In genomic region chr15:58308742-58309355, GRCh38 we compare ENCODE assay signal across 25 cellular contexts.
DNase-seq lines count a peak whose midpoint lies in the region; ATAC-seq and TF ChIP-seq lines count a peak whose summit lies in the region.
"Had no signal": no experiment of that assay in that cellular context is flagged by ENCODE, and none has a peak within 500 bp of the region (broad histone marks: within the 10 kb centered on the region; RNA-seq: fewer than 3 reads in every experiment).

No MANE protein-coding gene starts in this region.

- H2AFZ ChIP-seq in Karpas-422 (ENCODE audit: low read length) = no peak overlapping the region

- no peak overlapping the region for H3K4me3 Mint-ChIP-seq in chondrocyte (ENCODE audit: unreplicated experiment)
- H3K4me3 Mint-ChIP-seq in progenitor cell of endocrine pancreas (ENCODE audit: low read depth) = no peak overlapping the region
- H3K4me3 Mint-ChIP-seq: activated B cell treated with CpG ODN at 0.5 μM for 24 hours; activated CD4-positive, alpha-beta memory T cell treated with anti-CD3 and anti-CD28 coated beads for 36 hours; dendritic cell treated with granulocyte-macrophage colony-stimulating factor and Interleukin-4, amounts not matched to agents 40 ng/mL and 50 ng/mL, for 4 days had no signal

- peak; percentile 24 for TF ChIP-seq CTCF in chondrocyte (IDR thresholded peaks at IDR 0.05)
- TF ChIP-seq CTCF in progenitor cell of endocrine pancreas (IDR thresholded peaks at IDR 0.05; ENCODE audit: unreplicated experiment) = peak; percentile 25

- no peaks in the 10 kb centered on the region for H3K36me3 ChIP-seq in Karpas-422 (ENCODE audit: insufficient read depth, low read length)
- H3K36me3 ChIP-seq: Peyer's patch, SJSA1, tibial artery had no signal

- no peaks in the 10 kb centered on the region for H3K9me2 ChIP-seq in Karpas-422 (replicated peaks; ENCODE audit: insufficient read depth, low read length)

- H3K9me3 Mint-ChIP-seq in chondrocyte (ENCODE audit: low read depth) (no peaks in the 10 kb centered on the region), progenitor cell of endocrine pancreas (ENCODE audit: low read depth) (peaks cover 4% of the 10 kb centered on the region)
- H3K9me3 Mint-ChIP-seq: activated B cell treated with CpG ODN at 0.5 μM for 24 hours; activated CD4-positive, alpha-beta memory T cell treated with anti-CD3 and anti-CD28 coated beads for 36 hours; dendritic cell treated with granulocyte-macrophage colony-stimulating factor and Interleukin-4, amounts not matched to agents 40 ng/mL and 50 ng/mL, for 4 days had no signal

- no peaks in the 10 kb centered on the region for H3K36me3 Mint-ChIP-seq in chondrocyte (ENCODE audit: low read depth)
- no peaks in the 10 kb centered on the region for H3K36me3 Mint-ChIP-seq in progenitor cell of endocrine pancreas (ENCODE audit: insufficient read depth)
- H3K36me3 Mint-ChIP-seq: activated CD4-positive, alpha-beta memory T cell treated with anti-CD3 and anti-CD28 coated beads for 36 hours had no signal

- H3K27me3 Mint-ChIP-seq in chondrocyte (ENCODE audit: low read depth) (no peaks in the 10 kb centered on the region), progenitor cell of endocrine pancreas (no peaks in the 10 kb centered on the region)
- H3K27me3 Mint-ChIP-seq: activated B cell treated with CpG ODN at 0.5 μM for 24 hours; activated CD4-positive, alpha-beta memory T cell treated with anti-CD3 and anti-CD28 coated beads for 36 hours; dendritic cell treated with granulocyte-macrophage colony-stimulating factor and Interleukin-4, amounts not matched to agents 40 ng/mL and 50 ng/mL, for 4 days had no signal

- H3K4me3 ChIP-seq in Karpas-422 (ENCODE audit: low read length) = no peak overlapping the region
- H3K4me3 ChIP-seq: GM12878, mucosa of descending colon, Peyer's patch, SJSA1, tibial artery had no signal

- no peaks in the 10 kb centered on the region; the same call in 1 of the 2 replicates for H3K4me1 ChIP-seq in Karpas-422 (ENCODE audit: low read length)
- H3K4me1 ChIP-seq: Peyer's patch had no signal

- DNase-seq in DMS 273 (lab: John Stamatoyannopoulos, UW; ENCODE audit: unreplicated experiment) = peak; percentile 10
- DNase-seq in DMS 273 treated with DMSO at 0.1 percent for 48 hours (lab: John Stamatoyannopoulos, UW) = no peak
- DNase-seq in Karpas-422 = peak; percentile 51
- DNase-seq in chondrocyte (ENCODE audit: low spot score) = no peak
- no peak for DNase-seq in progenitor cell of endocrine pancreas (ENCODE audit: low spot score, unreplicated experiment)
- DNase-seq in superior temporal gyrus (ENCODE audit: extremely low spot score) = no peak
- DNase-seq: 8988T; activated B cell treated with CpG ODN at 0.5 μM for 24 hours; activated CD4-positive, alpha-beta memory T cell treated with anti-CD3 and anti-CD28 coated beads for 36 hours; activated gamma-delta T cell treated with Interleukin-2 at 50 U/mL for 16 hours; C1 segment of cervical spinal cord; foreskin fibroblast; left ventricle myocardium superior; mucosa of descending colon; NCI-H1417 treated with DMSO at 0.1 percent for 48 hours; NCI-H69; Peyer's patch; small intestine; stimulated activated naive CD4-positive, alpha-beta T cell treated with Interleukin-2 at 50 U/mL for 16 hours; tibial artery had no signal

- H3K27ac ChIP-seq in Karpas-422 (ENCODE audit: low read length) = no peak overlapping the region
- H3K27ac ChIP-seq: Peyer's patch, SJSA1, tibial artery had no signal

- no peaks in the 10 kb centered on the region for H3K79me2 ChIP-seq in Karpas-422 (ENCODE audit: low read length)

- no peaks in the 10 kb centered on the region for H3K9me3 ChIP-seq in Karpas-422 (ENCODE audit: low read length)
- H3K9me3 ChIP-seq: mucosa of descending colon, Peyer's patch, SJSA1, tibial artery had no signal

- H3K9ac ChIP-seq in Karpas-422 (ENCODE audit: low read length) = no peak overlapping the region

- H4K20me1 ChIP-seq in Karpas-422 (ENCODE audit: insufficient read depth, low read depth, low read length) = no peaks in the 10 kb centered on the region

- no peak overlapping the region for H3K27ac Mint-ChIP-seq in chondrocyte (ENCODE audit: unreplicated experiment)
- H3K27ac Mint-ChIP-seq in progenitor cell of endocrine pancreas = no peak overlapping the region
- H3K27ac Mint-ChIP-seq: activated B cell treated with CpG ODN at 0.5 μM for 24 hours; activated CD4-positive, alpha-beta memory T cell treated with anti-CD3 and anti-CD28 coated beads for 36 hours had no signal

- no peak for ATAC-seq in HG02798 (IDR thresholded peaks at IDR 0.05; ENCODE audit: poor library complexity, unreplicated experiment)
- no peak for ATAC-seq in GM21381 (IDR thresholded peaks at IDR 0.05; ENCODE audit: unreplicated experiment)
- ATAC-seq: GM12878, left ventricle myocardium superior, mucosa of descending colon had no signal

- no peak overlapping the region for H3K4me2 ChIP-seq in Karpas-422 (ENCODE audit: low read depth, low read length, poor library complexity, severe bottlenecking)

- no peaks in the 10 kb centered on the region for H3K27me3 ChIP-seq in Karpas-422 (ENCODE audit: low read length)
- H3K27me3 ChIP-seq: Peyer's patch, SJSA1, tibial artery had no signal

- peaks cover 6% of the 10 kb centered on the region for H3K4me1 Mint-ChIP-seq in chondrocyte (ENCODE audit: low read depth)
- peaks cover 22% of the 10 kb centered on the region for H3K4me1 Mint-ChIP-seq in progenitor cell of endocrine pancreas (ENCODE audit: low read depth)
- H3K4me1 Mint-ChIP-seq: activated B cell treated with CpG ODN at 0.5 μM for 24 hours had no signal

Comparison
In these comparisons a context has a peak if more than half of its experiments do, and no peak if none do; other contexts are left out.
1. DNase-seq: peak in DMS 273 (single experiment) and Karpas-422 (single experiment); none in DMS 273 treated with DMSO at 0.1 percent for 48 hours (single experiment), chondrocyte (single experiment), progenitor cell of endocrine pancreas (single experiment) and superior temporal gyrus (single experiment).